9 cellular contexts compared by ENCODE assay signal in genomic region chr19:54470991-54471782, GRCh38. TPM values are rescaled to one million over a fixed set of nuclear protein-coding genes. Genes with fewer than 3 reads are reported as not detected.
DNase-seq lines count a peak whose midpoint lies in the region; ATAC-seq, FAIRE-seq and TF ChIP-seq lines count a peak whose summit lies in the region.
"Had no signal": no experiment of that assay in that cellular context is flagged by ENCODE, and none has a peak within 500 bp of the region (broad histone marks: within the 10 kb centered on the region; RNA-seq: fewer than 3 reads in every experiment).

No MANE protein-coding gene starts in this region.

- no peak for TF ChIP-seq EP300 in K562 (IDR thresholded peaks at IDR 0.05; ENCODE audit: low read length)

- H4K20me1 ChIP-seq in K562 (replicated peaks; ENCODE audit: control insufficient read depth, insufficient read depth, low read length) = 0 out of 2 replicates have a peak, but pooled peaks cover 3% of the 10 kb centered on the region

- TF ChIP-seq POLR2A in K562 (conservative IDR thresholded peaks at IDR 0.05) = no peak

- peaks cover 0 to 20% of the 10 kb centered on the region in 2 experiments; a peak in 2 of 5 replicates for H3K4me1 ChIP-seq in K562 (replicated peaks in 1 of 2; ENCODE audit: control insufficient read depth in 2 of 2, insufficient read depth in 2 of 2, low read length in 2 of 2)
- H3K4me1 ChIP-seq in skeletal muscle satellite cell (ENCODE audit: control insufficient read depth, insufficient read depth, low read length) = peaks cover 16% of the 10 kb centered on the region

- H3K9ac ChIP-seq in K562 (ENCODE audit: insufficient read depth in 1 of 2, low read depth in 2 of 2, low read length in 2 of 2) = no peak overlapping the region
- peak overlapping the region; percentile 51 for H3K9ac ChIP-seq in skeletal muscle satellite cell (ENCODE audit: low read depth, low read length)

- H3K27me3 ChIP-seq in K562 (ENCODE audit: control insufficient read depth in 2 of 2, insufficient read depth in 2 of 2, low read length in 2 of 2) (peaks cover 13 to 41% of the 10 kb centered on the region in 2 experiments), skeletal muscle satellite cell (ENCODE audit: control insufficient read depth, insufficient read depth, low read length) (peaks cover 20% of the 10 kb centered on the region)

- ATAC-seq in K562 = no peak
- no peak for ATAC-seq in GM18873 (IDR thresholded peaks at IDR 0.05; ENCODE audit: low FRiP score, unreplicated experiment)

- no peak for TF ChIP-seq RAD21 in K562 (CRISPR knock-in tag; conservative IDR thresholded peaks at IDR 0.05 in 1 of 2, IDR thresholded peaks at IDR 0.05 in 1 of 2)

- FAIRE-seq in K562 (lab: Jason Lieb, UNC) = no peak
- FAIRE-seq: endometrium had no signal

- H3K4me3 ChIP-seq in K562 (no peak overlapping the region), iPS-18c (ENCODE audit: insufficient read depth, low read depth, low read length) (peak overlapping the region; percentile 46), skeletal muscle satellite cell (ENCODE audit: low read length) (peak overlapping the region; percentile 61)

- TF ChIP-seq CTCF in GM20000 (IDR thresholded peaks at IDR 0.05; ENCODE audit: extremely low read depth, missing control alignments) = no peak
- no peak for TF ChIP-seq CTCF in K562 (IDR thresholded peaks at IDR 0.05 in 2 of 3, conservative IDR thresholded peaks at IDR 0.05 in 1 of 3; ENCODE audit: insufficient read depth in 2 of 3, low read depth in 1 of 3, low read length in 3 of 3)

- H3K4me2 ChIP-seq in K562 (ENCODE audit: insufficient read depth, low read length) = no peak overlapping the region
- H3K4me2 ChIP-seq in skeletal muscle satellite cell (ENCODE audit: low read length) = peak overlapping the region; percentile 83

- no peak overlapping the region for H2AFZ ChIP-seq in K562 (ENCODE audit: low read depth, low read length)

- CTCF ChIA-PET in K562 (lab: Yijun Ruan, JAX; ENCODE audit: low intra/inter-chr PET ratio) = no interaction called here

- no peaks in the 10 kb centered on the region for H3K36me3 ChIP-seq in K562 (ENCODE audit: control insufficient read depth, insufficient read depth, low read length)
- no peaks in the 10 kb centered on the region for H3K36me3 ChIP-seq in skeletal muscle satellite cell (ENCODE audit: insufficient read depth, low read length)

- WGBS in K562 (ENCODE audit: insufficient coverage, low coverage, missing lambda C conversion rate) = 28% methylated on average over 49 of the region's 60 CpGs

- H3K9me3 ChIP-seq in K562 (replicated peaks; ENCODE audit: control insufficient read depth, insufficient read depth, low read depth, low read length) (no peaks in the 10 kb centered on the region), iPS-18c (ENCODE audit: control insufficient read depth, insufficient read depth, low read length) (no peaks in the 10 kb centered on the region), skeletal muscle satellite cell (replicated peaks; ENCODE audit: low read length) (no peaks in the 10 kb centered on the region)

- no peaks in the 10 kb centered on the region for H3K79me2 ChIP-seq in K562 (ENCODE audit: control insufficient read depth, insufficient read depth, low read length)

- no TSS peak for BruUV-seq in K562 (replicated peaks; lab: Mats Ljungman, UMichigan)

- in situ Hi-C loops in K562 (cut with MboI) = no loop called here
- in situ Hi-C loops in ACHN (cut with HindIII; ENCODE audit: low pct_ligation_motif_present, low pct_unique_long_range_greater_than_20kb, low sequenced_read_pairs) = no loop called here

- intact Hi-C loops in K562 (cut with micrococcal nuclease) = no loop called here

- DNase-seq in GM20000 (ENCODE audit: low spot score) (peak; percentile 55), K562 (ENCODE audit: extremely low read depth in 1 of 4, low spot score in 3 of 4) (peak in 1 of 4 experiments; percentile 7), NCI-H446 (lab: John Stamatoyannopoulos, UW) (no peak), ACHN (no peak), NCI-H345 treated with DMSO at 0.1 percent for 48 hours (lab: John Stamatoyannopoulos, UW; ENCODE audit: unreplicated experiment) (no peak)

- POLR2A ChIA-PET in K562 (lab: Yijun Ruan, JAX) = interaction anchor here (0.8 to 1.1 kb wide), 2 partner anchors 15 to 19 kb away, joined by 3 read pairs; no protein-coding TSS in a partner anchor

- H3K9me1 ChIP-seq in K562 (ENCODE audit: control insufficient read depth, insufficient read depth, low read length) = no peaks in the 10 kb centered on the region

- H3K27ac ChIP-seq in K562 (ENCODE audit: extremely low read depth, low read depth, low read length) = no peak overlapping the region

RNA-seq across cellular contexts. Expression of gene CDC42EP5, which starts 1.9 kb away (rescaled TPM):
- total RNA-seq in K562 (2011; cell fraction: chromatin; rRNA removed; ENCODE audit: low replicate concordance) = not detected in 2 replicates
- not detected in 2 replicates for total RNA-seq in K562 (2011; cell fraction: nucleolus; rRNA removed)
- total RNA-seq in K562 (2011; cell fraction: nucleoplasm; rRNA removed) = not detected in 2 replicates
- not detected in 2 replicates for total RNA-seq in K562 (2014; rRNA removed)
- not detected in 2 replicates for total RNA-seq in K562 (2014; rRNA removed; fragmentation: Illumina TruSeq; extraction: Trizol)
- total RNA-seq in K562 (2015; rRNA removed; fragmentation: Illumina TruSeq; extraction: Trizol) = not detected in 2 replicates
- total RNA-seq in K562 (2021) = 0.29 and 0.38 TPM in 2 replicates
- 0.09 and 0.15 TPM in 2 replicates for polyA plus RNA-seq in K562 (2011; rRNA removed)
- polyA plus RNA-seq in K562 (2011; cell fraction: cytosol; rRNA removed) = 0.67 TPM in 1 of 2 replicates, not detected in the other
- polyA plus RNA-seq in K562 (2011; cell fraction: nucleus; rRNA removed) = 0.14 and 0.54 TPM in 2 replicates
- 0.32 and 0.38 TPM in 2 replicates for polyA plus RNA-seq in K562 (2012)
- polyA plus RNA-seq in K562 (2014; fragmentation: Illumina TruSeq; extraction: Trizol) = not detected in 2 replicates
- polyA plus RNA-seq in K562 (2014; fragmentation: Nextera tagmentation; extraction: Ambion mirVana) = not detected
- 0.96 TPM in 1 of 2 replicates, not detected in the other for polyA plus RNA-seq in K562 (2014; rRNA removed)
- polyA minus RNA-seq in K562 (2011; rRNA and poly(A)+ RNA removed) = not detected in 2 replicates
- polyA minus RNA-seq in K562 (2011; cell fraction: cytosol; rRNA and poly(A)+ RNA removed) = not detected in 2 replicates
- not detected in 2 replicates for polyA minus RNA-seq in K562 (2011; cell fraction: nucleus; rRNA and poly(A)+ RNA removed)
- total RNA-seq in skeletal muscle satellite cell (2012; rRNA removed) = 5.6 and 6.8 TPM in 2 replicates

RNA-seq across cellular contexts. Expression of gene LENG9, which starts 7.6 kb away (rescaled TPM):
- 0.53 TPM in 1 of 2 replicates, not detected in the other for total RNA-seq in K562 (2011; cell fraction: chromatin; rRNA removed; ENCODE audit: low replicate concordance)
- 1.2 TPM in 2 replicates for total RNA-seq in K562 (2011; cell fraction: nucleolus; rRNA removed)
- 0.44 and 0.61 TPM in 2 replicates for total RNA-seq in K562 (2011; cell fraction: nucleoplasm; rRNA removed)
- 0.64 and 1.6 TPM in 2 replicates for total RNA-seq in K562 (2014; rRNA removed)
- total RNA-seq in K562 (2014; rRNA removed; fragmentation: Illumina TruSeq; extraction: Trizol) = 0.10 TPM in 1 of 2 replicates, not detected in the other
- total RNA-seq in K562 (2015; rRNA removed; fragmentation: Illumina TruSeq; extraction: Trizol) = 0.38 and 0.43 TPM in 2 replicates
- 0.58 and 0.74 TPM in 2 replicates for total RNA-seq in K562 (2021)
- polyA plus RNA-seq in K562 (2011; rRNA removed) = 0.11 and 0.12 TPM in 2 replicates
- polyA plus RNA-seq in K562 (2011; cell fraction: cytosol; rRNA removed) = 0.32 and 0.64 TPM in 2 replicates
- polyA plus RNA-seq in K562 (2011; cell fraction: nucleus; rRNA removed) = 0.24 and 0.43 TPM in 2 replicates
- 0.35 and 0.48 TPM in 2 replicates for polyA plus RNA-seq in K562 (2012)
- 0.06 and 0.28 TPM in 2 replicates for polyA plus RNA-seq in K562 (2014; fragmentation: Illumina TruSeq; extraction: Trizol)
- under 1 TPM; 0.23 to 0.34 TPM for polyA plus RNA-seq in K562 (2014; fragmentation: Nextera tagmentation; extraction: Ambion mirVana)
- polyA plus RNA-seq in K562 (2014; rRNA removed) = 0.15 and 0.32 TPM in 2 replicates
- 0.28 TPM in 1 of 2 replicates, not detected in the other for polyA minus RNA-seq in K562 (2011; rRNA and poly(A)+ RNA removed)
- 0.91 and 0.95 TPM in 2 replicates for polyA minus RNA-seq in K562 (2011; cell fraction: cytosol; rRNA and poly(A)+ RNA removed)
- 0.89 and 1.8 TPM in 2 replicates for polyA minus RNA-seq in K562 (2011; cell fraction: nucleus; rRNA and poly(A)+ RNA removed)
- total RNA-seq in skeletal muscle satellite cell (2012; rRNA removed) = 5.1 and 7.0 TPM in 2 replicates

RNA-seq across cellular contexts. Expression of gene LENG8, which starts 22.2 kb away (rescaled TPM):
- total RNA-seq in K562 (2011; cell fraction: chromatin; rRNA removed; ENCODE audit: low replicate concordance) = 299 and 811 TPM in 2 replicates
- 301 and 324 TPM in 2 replicates for total RNA-seq in K562 (2011; cell fraction: nucleolus; rRNA removed)
- 310 and 346 TPM in 2 replicates for total RNA-seq in K562 (2011; cell fraction: nucleoplasm; rRNA removed)
- total RNA-seq in K562 (2014; rRNA removed) = 32.2 and 36.0 TPM in 2 replicates
- 6.0 and 8.4 TPM in 2 replicates for total RNA-seq in K562 (2014; rRNA removed; fragmentation: Illumina TruSeq; extraction: Trizol)
- 16.3 and 17.2 TPM in 2 replicates for total RNA-seq in K562 (2015; rRNA removed; fragmentation: Illumina TruSeq; extraction: Trizol)
- total RNA-seq in K562 (2021) = 116 and 146 TPM in 2 replicates
- 28.1 and 70.4 TPM in 2 replicates for polyA plus RNA-seq in K562 (2011; rRNA removed)
- 32.2 and 33.2 TPM in 2 replicates for polyA plus RNA-seq in K562 (2011; cell fraction: cytosol; rRNA removed)
- polyA plus RNA-seq in K562 (2011; cell fraction: nucleus; rRNA removed) = 546 and 794 TPM in 2 replicates
- 103 and 172 TPM in 2 replicates for polyA plus RNA-seq in K562 (2012)
- polyA plus RNA-seq in K562 (2014; fragmentation: Illumina TruSeq; extraction: Trizol) = 44.5 and 79.0 TPM in 2 replicates
- 1 to 10 TPM in 1 of 2 experiments, under 1 TPM in 1; 0.74 to 2.3 TPM for polyA plus RNA-seq in K562 (2014; fragmentation: Nextera tagmentation; extraction: Ambion mirVana)
- 125 and 144 TPM in 2 replicates for polyA plus RNA-seq in K562 (2014; rRNA removed)
- polyA minus RNA-seq in K562 (2011; rRNA and poly(A)+ RNA removed) = 16.0 and 20.5 TPM in 2 replicates
- polyA minus RNA-seq in K562 (2011; cell fraction: cytosol; rRNA and poly(A)+ RNA removed) = 21.1 and 33.8 TPM in 2 replicates
- 88.3 and 112 TPM in 2 replicates for polyA minus RNA-seq in K562 (2011; cell fraction: nucleus; rRNA and poly(A)+ RNA removed)
- 52.5 and 54.0 TPM in 2 replicates for total RNA-seq in skeletal muscle satellite cell (2012; rRNA removed)

RNA-seq across cellular contexts. Expression of gene LAIR2, which starts 31.4 kb away (rescaled TPM):
- not detected in 2 replicates for total RNA-seq in K562 (2011; cell fraction: chromatin; rRNA removed; ENCODE audit: low replicate concordance)
- not detected in 2 replicates for total RNA-seq in K562 (2011; cell fraction: nucleolus; rRNA removed)
- not detected in 2 replicates for total RNA-seq in K562 (2011; cell fraction: nucleoplasm; rRNA removed)
- total RNA-seq in K562 (2014; rRNA removed) (not detected in 2 replicates), K562 (2014; rRNA removed; fragmentation: Illumina TruSeq; extraction: Trizol) (not detected in 2 replicates), K562 (2015; rRNA removed; fragmentation: Illumina TruSeq; extraction: Trizol) (not detected in 2 replicates), K562 (2021) (0.34 TPM in 1 of 2 replicates, not detected in the other)
- polyA plus RNA-seq in K562 (2011; rRNA removed) (not detected in 2 replicates), K562 (2014; fragmentation: Illumina TruSeq; extraction: Trizol) (not detected in 2 replicates), K562 (2014; fragmentation: Nextera tagmentation; extraction: Ambion mirVana) (not detected), K562 (2014; rRNA removed) (not detected in 2 replicates)
- not detected in 2 replicates for polyA plus RNA-seq in K562 (2011; cell fraction: cytosol; rRNA removed)
- polyA plus RNA-seq in K562 (2011; cell fraction: nucleus; rRNA removed) = not detected in 2 replicates
- polyA plus RNA-seq in K562 (2012) = 0.29 TPM in 1 of 2 replicates, not detected in the other
- polyA minus RNA-seq in K562 (2011; rRNA and poly(A)+ RNA removed) = not detected in 2 replicates
- polyA minus RNA-seq in K562 (2011; cell fraction: cytosol; rRNA and poly(A)+ RNA removed) = not detected in 2 replicates
- polyA minus RNA-seq in K562 (2011; cell fraction: nucleus; rRNA and poly(A)+ RNA removed) = not detected in 2 replicates
- not detected in 2 replicates for total RNA-seq in skeletal muscle satellite cell (2012; rRNA removed)

RNA-seq across cellular contexts. Expression of gene TTYH1, which starts 55.9 kb away (rescaled TPM):
- not detected in 2 replicates for total RNA-seq in K562 (2011; cell fraction: chromatin; rRNA removed; ENCODE audit: low replicate concordance)
- not detected in 2 replicates for total RNA-seq in K562 (2011; cell fraction: nucleolus; rRNA removed)
- not detected in 2 replicates for total RNA-seq in K562 (2011; cell fraction: nucleoplasm; rRNA removed)
- total RNA-seq in K562 (2014; rRNA removed) = not detected in 2 replicates
- not detected in 2 replicates for total RNA-seq in K562 (2014; rRNA removed; fragmentation: Illumina TruSeq; extraction: Trizol)
- total RNA-seq in K562 (2015; rRNA removed; fragmentation: Illumina TruSeq; extraction: Trizol) = not detected in 2 replicates
- not detected in 2 replicates for total RNA-seq in K562 (2021)
- not detected in 2 replicates for polyA plus RNA-seq in K562 (2011; rRNA removed)
- not detected in 2 replicates for polyA plus RNA-seq in K562 (2011; cell fraction: cytosol; rRNA removed)
- polyA plus RNA-seq in K562 (2011; cell fraction: nucleus; rRNA removed) = not detected in 2 replicates
- 0.17 and 0.36 TPM in 2 replicates for polyA plus RNA-seq in K562 (2012)
- not detected in 2 replicates for polyA plus RNA-seq in K562 (2014; fragmentation: Illumina TruSeq; extraction: Trizol)
- polyA plus RNA-seq in K562 (2014; fragmentation: Nextera tagmentation; extraction: Ambion mirVana) = under 1 TPM in 1 of 2 experiments, not detected in 1; 0.08 TPM
- not detected in 2 replicates for polyA plus RNA-seq in K562 (2014; rRNA removed)
- polyA minus RNA-seq in K562 (2011; rRNA and poly(A)+ RNA removed) = not detected in 2 replicates
- not detected in 2 replicates for polyA minus RNA-seq in K562 (2011; cell fraction: cytosol; rRNA and poly(A)+ RNA removed)
- polyA minus RNA-seq in K562 (2011; cell fraction: nucleus; rRNA and poly(A)+ RNA removed) = not detected in 2 replicates
- not detected in 2 replicates for total RNA-seq in skeletal muscle satellite cell (2012; rRNA removed)
